31 cellular contexts compared by ENCODE assay signal in genomic region chr10:99389721-99390480, GRCh38.
"Had no signal": no experiment of that assay in that cellular context is flagged by ENCODE, and none has a peak within 500 bp of the region (broad histone marks: within the 10 kb centered on the region; RNA-seq: fewer than 3 reads in every experiment).

No MANE protein-coding gene starts in this region.

- ATAC-seq: activated CD8-positive, alpha-beta T cell treated with anti-CD3 and anti-CD28 coated beads for 36 hours; activated T-cell treated with anti-CD3 and anti-CD28 coated beads, Interleukin-2, amount 50 U/mL, for 72 hours; activated T-helper 17 cell treated with anti-CD3 and anti-CD28 coated beads, Interleukin-2, amount 50 U/mL, for 72 hours; Panc1; T-cell; T-helper 17 cell had no signal

- H3K4me3 ChIP-seq: cardiac muscle cell, SJCRH30, SK-N-MC had no signal

- H3K9ac ChIP-seq: KMS-11 had no signal

- H3K4me2 ChIP-seq: KMS-11 had no signal

- H3K27ac ChIP-seq: cardiac muscle cell, KMS-11, SJCRH30, SK-N-MC had no signal

- H3K27me3 ChIP-seq: cardiac muscle cell had no signal

- H3K36me3 ChIP-seq: cardiac muscle cell, SJCRH30 had no signal

- DNase-seq: activated CD4-positive, alpha-beta T cell treated with anti-CD3 and anti-CD28 coated beads, Interleukin-2, amount 10 ng/mL, durations not matched to agents 24 days and 14 days; activated CD4-positive, alpha-beta T cell treated with anti-CD3 and anti-CD28 coated beads, Interleukin-2, amount 50 U/mL, for 4 hours; activated CD8-positive, alpha-beta T cell treated with anti-CD3 and anti-CD28 coated beads for 36 hours; activated effector memory CD4-positive, alpha-beta T cell treated with anti-CD3 and anti-CD28 coated beads, Interleukin-2, amount 50 U/mL, for 16 hours; activated naive CD4-positive, alpha-beta T cell; activated naive CD4-positive, alpha-beta T cell treated with anti-CD3 and anti-CD28 coated beads, Interleukin-2, amount 50 U/mL, for 16 hours; activated naive CD8-positive, alpha-beta T cell treated with anti-CD3 and anti-CD28 coated beads for 36 hours; activated T-cell treated with anti-CD3 and anti-CD28 coated beads, Interleukin-2, amount 50 U/mL, for 1 hour; activated T-cell treated with anti-CD3 and anti-CD28 coated beads, Interleukin-2, amount 50 U/mL, for 72 hours; amniotic stem cell; aorta; cerebellar nuclear complex; MM.1S; NCI-H1092 treated with DMSO at 0.1 percent for 48 hours; NCI-H1417 treated with DMSO at 0.1 percent for 48 hours; NCI-H187 treated with DMSO at 0.1 percent for 48 hours; NCI-H2081; NCI-H2171; NCI-H446 treated with DMSO at 0.1 percent for 48 hours; NCI-H524; NCI-H774; SHP77; SJCRH30; T-cell; T-helper 17 cell; T-helper 9 cell had no signal
